17 cellular contexts compared by ENCODE assay signal in genomic region chr16:74450967-74451760, GRCh38. TPM values are rescaled to one million over a fixed set of nuclear protein-coding genes. Genes with fewer than 3 reads are reported as not detected.
DNase-seq lines count a peak whose midpoint lies in the region; ATAC-seq and TF ChIP-seq lines count a peak whose summit lies in the region.
"Had no signal": no experiment of that assay in that cellular context is flagged by ENCODE, and none has a peak within 500 bp of the region (broad histone marks: within the 10 kb centered on the region; RNA-seq: fewer than 3 reads in every experiment).

No MANE protein-coding gene starts in this region.

- no peak overlapping the region for H3K9ac ChIP-seq in mesenchymal stem cell (ENCODE audit: low read length)

- H2BK15ac ChIP-seq in mesenchymal stem cell (ENCODE audit: low read depth, poor library complexity, severe bottlenecking): no peak overlapping the region

- peaks cover 12% of the 10 kb centered on the region for H3K79me1 ChIP-seq in mesenchymal stem cell (replicated peaks; ENCODE audit: low read length, poor library complexity, severe bottlenecking)

- H2AFZ ChIP-seq in mesenchymal stem cell (ENCODE audit: low read depth, low read length): no peak overlapping the region

- no peak overlapping the region for H3K4me2 ChIP-seq in mesenchymal stem cell (ENCODE audit: low read length, poor library complexity, severe bottlenecking)

- no peak for TF ChIP-seq POLR2A in suprapubic skin (IDR thresholded peaks at IDR 0.05)

- H3K14ac ChIP-seq in mesenchymal stem cell (ENCODE audit: low read length in 2 of 2): no peak overlapping the region

- H2AK5ac ChIP-seq in mesenchymal stem cell (ENCODE audit: low read length, severe bottlenecking): no peak overlapping the region

- H3K4me3 ChIP-seq in CD4-positive, alpha-beta memory T cell (ENCODE audit: low read length in 2 of 2): no peak overlapping the region
- H3K4me3 ChIP-seq in suprapubic skin (no peak overlapping the region), mesenchymal stem cell (ENCODE audit: insufficient read depth in 1 of 2, low read depth in 1 of 2, low read length in 2 of 2) (no peak overlapping the region)
- H3K4me3 ChIP-seq: SK-N-MC had no signal

- no peaks in the 10 kb centered on the region for H3K27me3 Mint-ChIP-seq in CD4-positive, alpha-beta memory T cell

- H3K27ac ChIP-seq in CD4-positive, alpha-beta memory T cell (ENCODE audit: low read depth, low read length): no peak overlapping the region
- H3K27ac ChIP-seq in RWPE1 (peak overlapping the region; percentile 95), suprapubic skin (no peak overlapping the region), mesenchymal stem cell (ENCODE audit: low read length, poor library complexity, severe bottlenecking) (no peak overlapping the region)
- H3K27ac ChIP-seq: SK-N-MC had no signal

- peaks cover 48% of the 10 kb centered on the region for H3K36me3 ChIP-seq in CD4-positive, alpha-beta memory T cell (ENCODE audit: insufficient read depth, low read length)
- H3K36me3 ChIP-seq in suprapubic skin (peaks cover 40% of the 10 kb centered on the region), mesenchymal stem cell (ENCODE audit: control insufficient read depth in 1 of 2, insufficient read depth in 2 of 2, low read depth in 1 of 2, low read length in 2 of 2) (peaks cover 40 to 41% of the 10 kb centered on the region in 2 experiments)

- no peak for TF ChIP-seq EP300 in suprapubic skin (IDR thresholded peaks at IDR 0.05)

- H3K9me3 ChIP-seq in CD4-positive, alpha-beta memory T cell (ENCODE audit: control insufficient read depth in 1 of 2, low read length in 2 of 2): no peaks in the 10 kb centered on the region
- H3K9me3 ChIP-seq in suprapubic skin (no peaks in the 10 kb centered on the region), mesenchymal stem cell (ENCODE audit: control insufficient read depth, low read length) (no peaks in the 10 kb centered on the region)

- intact Hi-C loops in CD4-positive, alpha-beta memory T cell (cut with micrococcal nuclease): no loop called here

- ATAC-seq in esophagus mucosa: peak; percentile 39
- no peak for ATAC-seq in stimulated activated effector memory CD8-positive, alpha-beta T cell treated with anti-CD3 and anti-CD28 coated beads, Interleukin-12 subunit alpha, Interleukin-12 subunit beta, amount 100 ng/mL, for 72 hours

- TF ChIP-seq CTCF in RWPE1 (conservative IDR thresholded peaks at IDR 0.05; ENCODE audit: low read depth): no peak
- TF ChIP-seq CTCF in suprapubic skin (IDR thresholded peaks at IDR 0.05): no peak

- H3K9me3 Mint-ChIP-seq in CD4-positive, alpha-beta memory T cell: peaks cover 0 to 1% (median 0%) of the 10 kb centered on the region in 8 donors
- H3K9me3 Mint-ChIP-seq in stimulated activated effector memory CD8-positive, alpha-beta T cell treated with anti-CD3 and anti-CD28 coated beads, Interleukin-12 subunit alpha, Interleukin-12 subunit beta, amount 100 ng/mL, for 72 hours: no peaks in the 10 kb centered on the region

- H3K4me1 ChIP-seq in CD4-positive, alpha-beta memory T cell (ENCODE audit: insufficient read depth, low read length): no peaks in the 10 kb centered on the region
- H3K4me1 ChIP-seq in suprapubic skin (peaks cover 37% of the 10 kb centered on the region), mesenchymal stem cell (ENCODE audit: control insufficient read depth, insufficient read depth, low read depth, low read length) (peaks cover 18% of the 10 kb centered on the region)

- no peak overlapping the region for H3K4ac ChIP-seq in mesenchymal stem cell (ENCODE audit: low read depth in 1 of 2, low read length in 2 of 2)

- H3K27me3 ChIP-seq in CD4-positive, alpha-beta memory T cell (ENCODE audit: insufficient read depth, low read length): no peaks in the 10 kb centered on the region
- H3K27me3 ChIP-seq in suprapubic skin (no peaks in the 10 kb centered on the region), mesenchymal stem cell (ENCODE audit: control insufficient read depth in 1 of 2, insufficient read depth in 1 of 2, low read length in 2 of 2) (no peaks in the 10 kb centered on the region)

- no peak overlapping the region for H4K91ac ChIP-seq in mesenchymal stem cell (ENCODE audit: low read length)

- H3K23ac ChIP-seq in mesenchymal stem cell (ENCODE audit: low read length in 2 of 2): no peak overlapping the region

- peaks cover 61 to 64% of the 10 kb centered on the region in 2 donors for H3K36me3 Mint-ChIP-seq in CD4-positive, alpha-beta memory T cell
- H3K36me3 Mint-ChIP-seq in stimulated activated effector memory CD8-positive, alpha-beta T cell treated with anti-CD3 and anti-CD28 coated beads, Interleukin-12 subunit alpha, Interleukin-12 subunit beta, amount 100 ng/mL, for 72 hours: peaks cover 85% of the 10 kb centered on the region

- no peak overlapping the region for H4K8ac ChIP-seq in mesenchymal stem cell (ENCODE audit: low read length)

- H3K18ac ChIP-seq in mesenchymal stem cell (ENCODE audit: low read depth in 1 of 2, low read length in 2 of 2): no peak overlapping the region

- H3K4me3 Mint-ChIP-seq in CD4-positive, alpha-beta memory T cell: no peak overlapping the region
- no peak overlapping the region for H3K4me3 Mint-ChIP-seq in stimulated activated effector memory CD8-positive, alpha-beta T cell treated with anti-CD3 and anti-CD28 coated beads, Interleukin-12 subunit alpha, Interleukin-12 subunit beta, amount 100 ng/mL, for 72 hours

- H3K27ac Mint-ChIP-seq in CD4-positive, alpha-beta memory T cell: peak overlapping the region in 4 of 7 donors; percentile 12 to 79 (median 69)
- H3K27ac Mint-ChIP-seq in stimulated activated effector memory CD8-positive, alpha-beta T cell treated with anti-CD3 and anti-CD28 coated beads, Interleukin-12 subunit alpha, Interleukin-12 subunit beta, amount 100 ng/mL, for 72 hours: peak overlapping the region; percentile 66

- H2BK12ac ChIP-seq in mesenchymal stem cell (ENCODE audit: low read length in 2 of 2): no peak overlapping the region

- no peak overlapping the region for H2BK5ac ChIP-seq in mesenchymal stem cell (ENCODE audit: low read depth, low read length, poor library complexity, severe bottlenecking)

- 92% methylated on average over 20 of the region's 20 CpGs for WGBS in suprapubic skin
- WGBS in mesenchymal stem cell: 97% methylated on average over 17 of the region's 20 CpGs

- POLR2A ChIA-PET in CD4-positive, alpha-beta memory T cell (lab: Charles Lee; ENCODE audit: partially characterized antibody): no interaction called here
- POLR2A ChIA-PET in RWPE1 (lab: Yijun Ruan, JAX; ENCODE audit: low non-redundant PET): no interaction called here

- DNase-seq in CD4-positive, alpha-beta memory T cell: no peak
- DNase-seq in RWPE1 (ENCODE audit: low spot score) (no peak), NOMO-1 treated with DMSO at 0.1 percent for 48 hours (lab: John Stamatoyannopoulos, UW; ENCODE audit: unreplicated experiment) (no peak), NCI-H226 (no peak), suprapubic skin (ENCODE audit: low spot score in 2 of 2) (no peak), mesenchymal stem cell (no peak)
- DNase-seq in stimulated activated effector memory CD8-positive, alpha-beta T cell treated with anti-CD3 and anti-CD28 coated beads, Interleukin-12 subunit alpha, Interleukin-12 subunit beta, amount 100 ng/mL, for 72 hours (ENCODE audit: low spot score in 2 of 2): no peak
- DNase-seq: COR-L47; HCEC 1CT; MV-4-11; NCI-H1436 treated with DMSO at 0.1 percent for 48 hours; NCI-H2081; NCI-H526; NK-92 treated with Interleukin-12 subunit alpha and Interleukin-12 subunit beta, amount 100 ng/mL, for 24 hours had no signal

- CTCF ChIA-PET in CD4-positive, alpha-beta memory T cell (lab: Charles Lee; ENCODE audit: partially characterized antibody): no interaction called here
- CTCF ChIA-PET in RWPE1 (lab: Yijun Ruan, JAX): no interaction called here

- H3K4me1 Mint-ChIP-seq in CD4-positive, alpha-beta memory T cell: peaks cover 0 to 4% (median under 1%) of the 10 kb centered on the region in 4 donors
- H3K4me1 Mint-ChIP-seq in stimulated activated effector memory CD8-positive, alpha-beta T cell treated with anti-CD3 and anti-CD28 coated beads, Interleukin-12 subunit alpha, Interleukin-12 subunit beta, amount 100 ng/mL, for 72 hours: peaks cover 6% of the 10 kb centered on the region

- no peak overlapping the region for H2BK120ac ChIP-seq in mesenchymal stem cell (ENCODE audit: low read depth, low read length)

RNA-seq across cellular contexts. Expression of gene CLEC18B, which starts 29.9 kb away (rescaled TPM):
- total RNA-seq in CD4-positive, alpha-beta memory T cell: 1 to 10 TPM; 1.3 to 3.1 TPM
- not detected for polyA plus RNA-seq in CD4-positive, alpha-beta memory T cell
- total RNA-seq in esophagus mucosa (2.8 TPM), suprapubic skin (under 1 TPM in 1 of 4 donors, not detected in 3; 0.72 TPM)
- 0.10 TPM for polyA plus RNA-seq in mesenchymal stem cell (2013, experiment 1 of 2)
- 0.05 TPM for polyA plus RNA-seq in mesenchymal stem cell (2013, experiment 2 of 2)
- polyA plus RNA-seq: BJ had no signal
